In genomic region chr22:46338636-46339035, GRCh38 we compare ENCODE assay signal across 16 cellular contexts.
"Had no signal": no experiment of that assay in that cellular context is flagged by ENCODE, and none has a peak within 500 bp of the region (broad histone marks: within the 10 kb centered on the region; RNA-seq: fewer than 3 reads in every experiment).

No MANE protein-coding gene starts in this region.

- H3K27me3 ChIP-seq: breast epithelium, foreskin keratinocyte, right atrium auricular region, transverse colon had no signal

- ATAC-seq: foreskin keratinocyte; stimulated activated memory B cell treated with anti-CD40 and anti-IgM and Interleukin-4, amounts not matched to agents 10 μg/mL and 1 μg/mL and 100 μg/mL, for 72 hours had no signal

- FAIRE-seq: islet of Langerhans had no signal

- DNase-seq: activated CD4-positive, alpha-beta memory T cell treated with anti-CD3 and anti-CD28 coated beads for 36 hours; activated CD8-positive, alpha-beta memory T cell treated with anti-CD3 and anti-CD28 coated beads, Interleukin-2, amount 50 U/mL, for 4 hours; activated naive CD4-positive, alpha-beta T cell treated with anti-CD3 and anti-CD28 coated beads, Interleukin-2, amount 50 U/mL, for 16 hours; anterior cingulate cortex; foreskin keratinocyte; head of caudate nucleus; substantia nigra; SW 1271; T1000; transverse colon had no signal

- H3K4me2 ChIP-seq: smooth muscle cell had no signal

- H3K4me3 ChIP-seq: breast epithelium, right atrium auricular region, smooth muscle cell, transverse colon had no signal

- H3K4me1 ChIP-seq: foreskin keratinocyte had no signal

- H3K27ac ChIP-seq: breast epithelium, foreskin keratinocyte, transverse colon, VCaP had no signal

- H3K9me3 ChIP-seq: breast epithelium, right atrium auricular region, transverse colon had no signal
